In the genomic region with DNA sequence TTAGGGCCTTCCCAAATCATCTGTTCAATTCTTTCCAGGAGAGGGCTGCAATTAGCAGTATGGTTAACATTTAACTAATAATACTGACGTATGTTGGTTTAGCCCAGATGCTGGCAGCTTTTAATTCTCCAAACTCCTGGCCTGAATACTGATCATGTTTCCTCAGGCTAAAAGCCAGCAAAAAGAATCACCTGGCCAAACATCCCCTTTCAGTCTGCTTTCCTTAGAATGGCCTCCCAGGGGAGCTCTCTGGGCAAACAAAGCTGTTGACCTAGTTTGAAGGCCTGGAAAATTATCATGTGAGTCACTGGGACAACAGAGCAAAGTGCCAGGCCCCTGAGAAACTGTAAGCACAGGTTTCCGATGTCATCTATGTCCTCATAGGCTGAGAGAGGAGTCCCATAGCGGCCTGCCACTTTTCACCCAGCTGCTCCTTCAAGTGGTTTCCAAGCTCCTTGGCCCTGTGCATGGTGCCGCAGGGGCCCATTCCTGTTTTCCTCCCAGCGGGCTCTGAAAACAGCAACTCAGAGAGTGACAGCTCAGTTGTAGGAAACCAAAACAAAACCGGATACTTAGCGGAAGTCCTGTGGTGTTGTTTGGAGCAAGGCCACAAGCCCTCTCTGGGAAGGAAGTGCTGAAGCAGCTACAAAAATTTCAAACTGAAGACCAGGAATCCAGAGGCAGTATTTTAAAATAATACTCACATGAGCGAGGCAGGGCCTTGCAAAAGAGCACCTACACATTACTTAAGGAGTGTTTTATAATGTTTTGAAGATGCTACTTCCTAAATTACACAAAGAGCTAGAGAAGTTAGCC, we compare ENCODE assay signal across 8 cellular contexts. TPM values are rescaled to one million over a fixed set of nuclear protein-coding genes. Genes with fewer than 3 reads are reported as not detected.
DNase-seq lines count a peak whose midpoint lies in the region; ATAC-seq and TF ChIP-seq lines count a peak whose summit lies in the region.

No MANE protein-coding gene starts in this region.

- CTCF ChIA-PET in Caco-2 (lab: Charles Lee), result interaction anchor here (0.6 to 2.0 kb wide), 10 partner anchors 9 to 372 kb away, joined by 3 to 21 read pairs (median 4); a partner anchor contains a TSS

- peak; percentile 93 to 94 for DNase-seq in Caco-2
- peak; percentile 93 for DNase-seq in HT1080 (ENCODE audit: low read depth)
- peak; percentile 65 for DNase-seq in NOMO-1 treated with dmso at 0.1 percent for 144 hours (lab: John Stamatoyannopoulos, UW; ENCODE audit: unreplicated experiment)
- peak; percentile 30 for DNase-seq in activated T-cell treated with anti-CD3 and anti-CD28 coated beads for 24 hours (ENCODE audit: low read depth)
- DNase-seq in epidermal melanocyte (ENCODE audit: insufficient read length, low spot score), result peak; percentile 44
- peak; percentile 99 for DNase-seq in mesendoderm
- DNase-seq in stimulated activated CD8-positive, alpha-beta memory T cell treated with anti-CD3 and anti-CD28 coated beads, Interleukin-2, amount 100 ng/mL, for 1 hour (ENCODE audit: low read depth in 2 of 2), result peak; percentile 21 to 22

- peak overlapping the region; percentile 67 for H3K4me3 Mint-ChIP-seq in Caco-2 (ENCODE audit: unreplicated experiment)

- H3K23ac ChIP-seq in mesendoderm (ENCODE audit: low read length), result no peak overlapping the region

- peaks cover 34% of the 10 kb centered on the region for H3K4me1 ChIP-seq in Caco-2
- H3K4me1 ChIP-seq in mesendoderm (ENCODE audit: control insufficient read depth, low read depth, low read length), result no peaks in the 10 kb centered on the region

- no peaks in the 10 kb centered on the region for H3K27me3 Mint-ChIP-seq in Caco-2 (ENCODE audit: insufficient read depth, unreplicated experiment)

- H3K18ac ChIP-seq in mesendoderm (ENCODE audit: low read length), result peak overlapping the region; percentile 39

- peak; percentile 24 to 30 for TF ChIP-seq CTCF in Caco-2 (IDR thresholded peaks at IDR 0.05; ENCODE audit: insufficient read depth in 1 of 2, low read depth in 1 of 2, low read length in 1 of 2, severe bottlenecking in 1 of 2, unreplicated experiment in 1 of 2)

- no peaks in the 10 kb centered on the region for H3K79me1 ChIP-seq in mesendoderm (ENCODE audit: low read length)

- intact Hi-C loops in Caco-2 (cut with micrococcal nuclease; ENCODE audit: unreplicated experiment), result loop anchor here (1.0 to 10.0 kb wide), 7 partner anchors 16 to 194 kb away; a partner anchor contains a TSS

- POLR2A ChIA-PET in Caco-2 (lab: Charles Lee), result interaction anchor here (0.5 to 1.7 kb wide), 4 partner anchors 37 to 316 kb away, joined by 3 to 29 read pairs (median 12); a partner anchor contains a TSS

- H2BK120ac ChIP-seq in mesendoderm (ENCODE audit: low read depth, low read length), result peak overlapping the region; percentile 61

- H3K56ac ChIP-seq in mesendoderm (ENCODE audit: low read length), result peak overlapping the region; percentile 62

- H3K27ac Mint-ChIP-seq in Caco-2 (ENCODE audit: unreplicated experiment), result peak overlapping the region; percentile 97

- H3K9me3 ChIP-seq in Caco-2, result no peaks in the 10 kb centered on the region

- no peak for ATAC-seq in GM18873 (IDR thresholded peaks at IDR 0.05; ENCODE audit: low FRiP score, unreplicated experiment)

- no peaks in the 10 kb centered on the region for H3K36me3 Mint-ChIP-seq in Caco-2 (ENCODE audit: insufficient read depth, unreplicated experiment)

- no peak overlapping the region for H3K4me2 ChIP-seq in mesendoderm (ENCODE audit: low read length)

- H3K36me3 ChIP-seq in Caco-2 (ENCODE audit: control insufficient read depth, insufficient read depth, low read length), result no peaks in the 10 kb centered on the region
- no peaks in the 10 kb centered on the region for H3K36me3 ChIP-seq in mesendoderm (ENCODE audit: control insufficient read depth, insufficient read depth, low read length)

- H4K8ac ChIP-seq in mesendoderm (ENCODE audit: low read depth, low read length), result no peak overlapping the region

- H3K9ac ChIP-seq in mesendoderm (ENCODE audit: low read length), result no peak overlapping the region

- H3K4me3 ChIP-seq in Caco-2 (ENCODE audit: low read depth, low read length), result no peak overlapping the region
- H3K4me3 ChIP-seq in mesendoderm (ENCODE audit: low read length), result no peak overlapping the region

- peak overlapping the region; percentile 70 for H3K27ac ChIP-seq in mesendoderm (ENCODE audit: low read depth, low read length)

- H2BK15ac ChIP-seq in mesendoderm (replicated peaks; ENCODE audit: low read depth), result no peak overlapping the region

- peaks cover 34% of the 10 kb centered on the region for H3K4me1 Mint-ChIP-seq in Caco-2 (ENCODE audit: low read depth, unreplicated experiment)

- no peak overlapping the region for H2BK5ac ChIP-seq in mesendoderm (ENCODE audit: low read length)

- no CpG with 5 or more reads among the region's 8 CpGs for WGBS in mesendoderm (ENCODE audit: extremely low coverage, insufficient coverage, low lambda C conversion rate)

- no peak overlapping the region for H2AK5ac ChIP-seq in mesendoderm (ENCODE audit: low read length)

- H3K79me2 ChIP-seq in mesendoderm (ENCODE audit: control insufficient read depth, insufficient read depth, low read length), result no peaks in the 10 kb centered on the region

- no peaks in the 10 kb centered on the region for H3K9me3 Mint-ChIP-seq in Caco-2 (ENCODE audit: unreplicated experiment)

- no peaks in the 10 kb centered on the region for H3K27me3 ChIP-seq in Caco-2 (replicated peaks; ENCODE audit: control insufficient read depth, insufficient read depth, low read length)
- H3K27me3 ChIP-seq in mesendoderm (ENCODE audit: insufficient read depth, low read length, poor library complexity), result no peaks in the 10 kb centered on the region

- H4K5ac ChIP-seq in mesendoderm (ENCODE audit: low read length), result no peak overlapping the region

- BruUV-seq in Caco-2 (replicated peaks; lab: Mats Ljungman, UMichigan), result TSS peak; percentile 89

- no peak overlapping the region for H3K4ac ChIP-seq in mesendoderm (ENCODE audit: low read depth, low read length)

RNA-seq across cellular contexts. Expression of a gene that starts 36.5 kb away (rescaled TPM):
- 208 and 232 TPM in 2 replicates for total RNA-seq in Caco-2 (2022)
- total RNA-seq in HT1080 (2014; rRNA removed; shearing (Covaris generic)), result 198 and 272 TPM in 2 replicates
- polyA plus RNA-seq in HT1080 (2015; cell fraction: cytosol; rRNA removed), result 297 and 309 TPM in 2 replicates
- polyA plus RNA-seq in HT1080 (2015; cell fraction: nucleus; rRNA removed), result 183 and 223 TPM in 2 replicates
- 280 TPM for polyA plus RNA-seq in mesendoderm (2013, experiment 1 of 2)
- 273 TPM for polyA plus RNA-seq in mesendoderm (2013, experiment 2 of 2)

RNA-seq across cellular contexts. Expression of a gene that starts 40.7 kb away (rescaled TPM):
- 12.7 and 12.9 TPM in 2 replicates for total RNA-seq in Caco-2 (2022)
- 8.5 and 9.5 TPM in 2 replicates for total RNA-seq in HT1080 (2014; rRNA removed; shearing (Covaris generic))
- polyA plus RNA-seq in HT1080 (2015; cell fraction: cytosol; rRNA removed), result 10.1 and 10.4 TPM in 2 replicates
- 17.6 and 18.6 TPM in 2 replicates for polyA plus RNA-seq in HT1080 (2015; cell fraction: nucleus; rRNA removed)
- 1.9 TPM for polyA plus RNA-seq in mesendoderm (2013, experiment 1 of 2)
- 1.9 TPM for polyA plus RNA-seq in mesendoderm (2013, experiment 2 of 2)

Comparison
In these comparisons a context has a peak if more than half of its experiments do, and no peak if none do; other contexts are left out.
1. DNase-seq: peak in every context shown above with its lines; median percentile 99 in mesendoderm; 94 in Caco-2; 93 in HT1080; 65 in NOMO-1 treated with dmso at 0.1 percent for 144 hours; 44 in epidermal melanocyte; 30 in activated T-cell treated with anti-CD3 and anti-CD28 coated beads for 24 hours; 22 in stimulated activated CD8-positive, alpha-beta memory T cell treated with anti-CD3 and anti-CD28 coated beads, Interleukin-2, amount 100 ng/mL, for 1 hour.